In the genomic region with DNA sequence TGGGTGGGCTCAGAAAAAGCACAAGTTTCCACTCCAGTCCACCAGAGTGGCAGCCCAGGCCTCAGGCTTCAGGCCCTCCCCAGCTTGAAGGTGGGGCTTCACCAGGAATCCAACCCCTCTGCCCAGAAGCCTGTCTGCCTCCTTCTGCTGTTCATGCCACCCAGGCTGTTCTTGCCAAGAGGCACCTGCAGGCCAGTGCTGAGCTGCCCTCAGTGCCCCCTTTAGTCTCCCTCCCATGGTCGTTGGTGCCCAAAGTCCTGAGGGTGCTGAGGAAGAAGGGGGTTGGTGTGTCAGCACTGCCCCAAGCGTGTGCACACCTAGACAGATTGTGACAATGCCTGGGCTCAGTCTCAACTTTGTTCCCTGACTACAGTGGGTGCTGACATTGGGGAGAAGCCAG, we compare ENCODE assay signal across 29 cellular contexts.
"Had no signal": no experiment of that assay in that cellular context is flagged by ENCODE, and none has a peak within 500 bp of the region (broad histone marks: within the 10 kb centered on the region; RNA-seq: fewer than 3 reads in every experiment).

No MANE protein-coding gene starts in this region.

- H3K36me3 Mint-ChIP-seq: activated naive CD4-positive, alpha-beta T cell treated with anti-CD3 and anti-CD28 coated beads, Interleukin-2, amount 50 U/mL, for 24 hours; activated naive CD8-positive, alpha-beta T cell treated with anti-CD3 and anti-CD28 coated beads, Interleukin-2, amount 10 ng/mL, durations not matched to agents 7 days and 5 days had no signal

- DNase-seq: activated CD4-positive, alpha-beta T cell treated with anti-CD3 and anti-CD28 coated beads, Interleukin-2, amount 10 ng/mL, durations not matched to agents 24 days and 14 days; activated CD4-positive, alpha-beta T cell treated with anti-CD3 and anti-CD28 coated beads, Interleukin-2, amount 50 U/mL, for 4 hours; activated CD4-positive, CD25-positive, alpha-beta regulatory T cell; activated CD8-positive, alpha-beta T cell treated with anti-CD3 and anti-CD28 coated beads for 36 hours; activated gamma-delta T cell; activated naive CD4-positive, alpha-beta T cell treated with Interleukin-2 at 50 U/mL for 16 hours; activated naive CD8-positive, alpha-beta T cell treated with anti-CD3 and anti-CD28 coated beads, Interleukin-2, amount 10 ng/mL, durations not matched to agents 7 days and 5 days; activated T-cell treated with anti-CD3 and anti-CD28 coated beads, Interleukin-2, amount 50 U/mL, for 24 hours; amygdala; body of pancreas; Karpas-422; KBM-7; NCI-H1105; NCI-H1436; NCI-H1694; NCI-H1930; NCI-H2081 treated with DMSO at 0.1 percent for 48 hours; NCI-H345; NCI-H524 treated with DMSO at 0.1 percent for 48 hours; PC-9; SHP77; SJCRH30; T1000; WERI-Rb-1 had no signal

- H3K27ac ChIP-seq: body of pancreas, breast epithelium, PC-9, RWPE1, SJCRH30, SK-N-MC, WERI-Rb-1 had no signal

- H3K36me3 ChIP-seq: breast epithelium, SJCRH30, WERI-Rb-1 had no signal

- H3K4me1 Mint-ChIP-seq: activated CD4-positive, alpha-beta T cell treated with anti-CD3 and anti-CD28 coated beads, Interleukin-2, amount 10 ng/mL, durations not matched to agents 24 days and 14 days; activated naive CD4-positive, alpha-beta T cell treated with anti-CD3 and anti-CD28 coated beads, Interleukin-2, amount 50 U/mL, for 24 hours; activated naive CD8-positive, alpha-beta T cell treated with anti-CD3 and anti-CD28 coated beads, Interleukin-2, amount 10 ng/mL, durations not matched to agents 7 days and 5 days had no signal

- H3K4me3 ChIP-seq: body of pancreas, breast epithelium, PC-9, SJCRH30, SK-N-MC had no signal

- H3K9me3 Mint-ChIP-seq: activated CD4-positive, alpha-beta T cell treated with anti-CD3 and anti-CD28 coated beads, Interleukin-2, amount 10 ng/mL, durations not matched to agents 24 days and 14 days; activated naive CD4-positive, alpha-beta T cell treated with anti-CD3 and anti-CD28 coated beads, Interleukin-2, amount 50 U/mL, for 24 hours; activated naive CD8-positive, alpha-beta T cell treated with anti-CD3 and anti-CD28 coated beads, Interleukin-2, amount 10 ng/mL, durations not matched to agents 7 days and 5 days had no signal

- ATAC-seq: activated CD8-positive, alpha-beta T cell treated with anti-CD3 and anti-CD28 coated beads for 36 hours; body of pancreas had no signal

- H3K9me3 ChIP-seq: body of pancreas, breast epithelium, SJCRH30 had no signal

- H3K27ac Mint-ChIP-seq: activated CD4-positive, alpha-beta T cell treated with anti-CD3 and anti-CD28 coated beads, Interleukin-2, amount 10 ng/mL, durations not matched to agents 24 days and 14 days; activated CD8-positive, alpha-beta T cell treated with anti-CD3 and anti-CD28 coated beads for 36 hours; activated naive CD4-positive, alpha-beta T cell treated with anti-CD3 and anti-CD28 coated beads, Interleukin-2, amount 50 U/mL, for 24 hours; activated naive CD8-positive, alpha-beta T cell treated with anti-CD3 and anti-CD28 coated beads, Interleukin-2, amount 10 ng/mL, durations not matched to agents 7 days and 5 days; activated T-cell treated with anti-CD3 and anti-CD28 coated beads, Interleukin-2, amount 50 U/mL, for 24 hours; activated T-helper 2 cell treated with anti-CD3 and anti-CD28 coated beads, Interferon-gamma antibody, Interleukin-2, Interleukin-4, amounts not matched to agents 10 μg/mL and 5 μg/mL and 100 μg/mL, durations not matched to agents 14 hours and 24 hours and 36 hours had no signal

- H3K27me3 Mint-ChIP-seq: activated CD4-positive, alpha-beta T cell treated with anti-CD3 and anti-CD28 coated beads, Interleukin-2, amount 10 ng/mL, durations not matched to agents 24 days and 14 days; activated CD8-positive, alpha-beta T cell treated with anti-CD3 and anti-CD28 coated beads for 36 hours; activated naive CD4-positive, alpha-beta T cell treated with anti-CD3 and anti-CD28 coated beads, Interleukin-2, amount 50 U/mL, for 24 hours; activated naive CD8-positive, alpha-beta T cell treated with anti-CD3 and anti-CD28 coated beads, Interleukin-2, amount 10 ng/mL, durations not matched to agents 7 days and 5 days; activated T-cell treated with anti-CD3 and anti-CD28 coated beads, Interleukin-2, amount 50 U/mL, for 24 hours had no signal

- H3K4me1 ChIP-seq: body of pancreas, breast epithelium had no signal

- H3K27me3 ChIP-seq: body of pancreas, breast epithelium, SJCRH30 had no signal

- H3K4me3 Mint-ChIP-seq: activated CD4-positive, alpha-beta T cell treated with anti-CD3 and anti-CD28 coated beads, Interleukin-2, amount 10 ng/mL, durations not matched to agents 24 days and 14 days; activated CD8-positive, alpha-beta T cell treated with anti-CD3 and anti-CD28 coated beads for 36 hours; activated naive CD4-positive, alpha-beta T cell treated with anti-CD3 and anti-CD28 coated beads, Interleukin-2, amount 50 U/mL, for 24 hours; activated naive CD8-positive, alpha-beta T cell treated with anti-CD3 and anti-CD28 coated beads, Interleukin-2, amount 10 ng/mL, durations not matched to agents 7 days and 5 days; activated T-cell treated with anti-CD3 and anti-CD28 coated beads, Interleukin-2, amount 50 U/mL, for 24 hours had no signal

- H2AFZ ChIP-seq: PC-9 had no signal

- H3K4me2 ChIP-seq: PC-9 had no signal
